ENCODE assay signal across 10 cellular contexts in the genomic region with DNA sequence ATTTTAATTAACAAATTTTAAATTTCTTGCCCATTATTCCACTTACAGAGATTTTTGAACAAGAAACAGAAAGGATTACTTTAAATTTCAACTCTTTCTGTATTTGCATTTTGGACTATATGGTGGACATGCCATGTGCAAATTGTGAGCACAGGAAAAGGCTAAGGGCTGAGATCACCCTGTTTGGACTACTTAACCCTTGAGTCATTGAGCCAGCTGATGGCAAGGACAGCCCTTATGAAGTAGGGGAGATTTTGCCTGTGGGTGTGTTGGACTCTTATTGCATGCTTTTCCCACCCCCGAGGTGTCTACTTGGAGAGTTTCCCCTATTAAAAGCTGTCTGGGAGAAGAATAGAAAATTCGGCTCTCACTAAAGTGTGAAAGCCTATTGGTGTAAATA. TPM values are rescaled to one million over a fixed set of nuclear protein-coding genes. Genes with fewer than 3 reads are reported as not detected.
DNase-seq lines count a peak whose midpoint lies in the region; ATAC-seq and TF ChIP-seq lines count a peak whose summit lies in the region.
"Had no signal": no experiment of that assay in that cellular context is flagged by ENCODE, and none has a peak within 500 bp of the region (broad histone marks: within the 10 kb centered on the region; RNA-seq: fewer than 3 reads in every experiment).

No MANE protein-coding gene starts in this region.

- no peak overlapping the region for H2AK5ac ChIP-seq in neuronal stem cell (ENCODE audit: low read depth, low read length)

- DNase-seq in EL (peak; percentile 96), NCI-H226 (peak; percentile 89), endodermal cell (no peak), neuronal stem cell (ENCODE audit: low spot score) (no peak), NCI-H510A treated with DMSO at 0.1 percent for 48 hours (lab: John Stamatoyannopoulos, UW) (no peak), uterus (no peak), gastrocnemius medialis (no peak)
- DNase-seq in activated CD4-positive, CD25-positive, alpha-beta regulatory T cell treated with anti-CD3 and anti-CD28 coated beads, Interleukin-2, amount 50 U/mL, for 72 hours, result no peak
- DNase-seq: WERI-Rb-1 had no signal

- H3K4ac ChIP-seq in neuronal stem cell (ENCODE audit: low read length), result no peak overlapping the region

- H2AFZ ChIP-seq in neuronal stem cell (ENCODE audit: low read length), result peak overlapping the region; percentile 64

- H3K9me3 ChIP-seq in endodermal cell (ENCODE audit: control insufficient read depth, low read length) (peaks cover 3% of the 10 kb centered on the region), neuronal stem cell (replicated peaks in 1 of 2; ENCODE audit: control insufficient read depth in 2 of 2, insufficient read depth in 1 of 2, low read depth in 1 of 2, low read length in 2 of 2) (no peaks in the 10 kb centered on the region), uterus (no peaks in the 10 kb centered on the region), gastrocnemius medialis (no peaks in the 10 kb centered on the region)
- H3K9me3 ChIP-seq: left ventricle myocardium inferior had no signal

- no peaks in the 10 kb centered on the region for H3K27me3 Mint-ChIP-seq in endodermal cell (ENCODE audit: insufficient read depth)

- no peak overlapping the region for H3K4me3 Mint-ChIP-seq in endodermal cell

- peak overlapping the region; percentile 21 for H3K27ac ChIP-seq in endodermal cell (ENCODE audit: low read depth, low read length)
- no peak overlapping the region for H3K27ac ChIP-seq in neuronal stem cell (replicated peaks; ENCODE audit: low read length)
- no peak overlapping the region for H3K27ac ChIP-seq in uterus
- H3K27ac ChIP-seq in gastrocnemius medialis, result no peak overlapping the region
- H3K27ac ChIP-seq: left ventricle myocardium inferior, WERI-Rb-1 had no signal

- peaks cover 6% of the 10 kb centered on the region for H3K36me3 ChIP-seq in endodermal cell (ENCODE audit: control insufficient read depth, insufficient read depth, low read length)
- no peaks in the 10 kb centered on the region for H3K36me3 ChIP-seq in neuronal stem cell (replicated peaks in 1 of 2; ENCODE audit: control insufficient read depth in 2 of 2, insufficient read depth in 2 of 2, low read length in 2 of 2)
- H3K36me3 ChIP-seq in uterus, result no peaks in the 10 kb centered on the region
- H3K36me3 ChIP-seq in gastrocnemius medialis, result no peaks in the 10 kb centered on the region
- H3K36me3 ChIP-seq: left ventricle myocardium inferior, WERI-Rb-1 had no signal

- no peak overlapping the region for H2BK5ac ChIP-seq in neuronal stem cell (ENCODE audit: low read length)

- H3K4me2 ChIP-seq in neuronal stem cell (ENCODE audit: insufficient read depth, low read length, poor library complexity, severe bottlenecking), result no peak overlapping the region

- H3K9ac ChIP-seq in endodermal cell (ENCODE audit: extremely low read depth, low read length, poor library complexity, severe bottlenecking) (no peak overlapping the region), neuronal stem cell (ENCODE audit: low read depth, low read length, poor library complexity) (no peak overlapping the region)

- no peak overlapping the region for H4K91ac ChIP-seq in neuronal stem cell (ENCODE audit: low read depth, low read length, poor library complexity)

- H3K79me1 ChIP-seq in neuronal stem cell (ENCODE audit: low read depth, low read length), result no peaks in the 10 kb centered on the region

- no peak overlapping the region for H2BK12ac ChIP-seq in neuronal stem cell (ENCODE audit: low read length)

- no peak overlapping the region for H3K4me3 ChIP-seq in endodermal cell (ENCODE audit: low read length)
- no peak overlapping the region for H3K4me3 ChIP-seq in neuronal stem cell (ENCODE audit: low read length in 2 of 2)
- no peak overlapping the region for H3K4me3 ChIP-seq in uterus
- H3K4me3 ChIP-seq in gastrocnemius medialis, result no peak overlapping the region
- H3K4me3 ChIP-seq: left ventricle myocardium inferior had no signal

- no peak overlapping the region for H3K14ac ChIP-seq in neuronal stem cell (ENCODE audit: low read length)

- in situ Hi-C loops in gastrocnemius medialis (cut with MboI; ENCODE audit: low sequenced_read_pairs in 4 of 4), result no loop called here

- no peak overlapping the region for H3K23ac ChIP-seq in neuronal stem cell (ENCODE audit: low read depth, low read length, poor library complexity)

- TF ChIP-seq CTCF in endodermal cell (conservative IDR thresholded peaks at IDR 0.05) (no peak), uterus (IDR thresholded peaks at IDR 0.05) (no peak), gastrocnemius medialis (IDR thresholded peaks at IDR 0.05 in 4 of 5, conservative IDR thresholded peaks at IDR 0.05 in 1 of 5) (no peak)

- no peaks in the 10 kb centered on the region for H3K27me3 ChIP-seq in endodermal cell (ENCODE audit: control insufficient read depth, insufficient read depth, low read length, poor library complexity, severe bottlenecking)
- no peaks in the 10 kb centered on the region for H3K27me3 ChIP-seq in neuronal stem cell (ENCODE audit: control insufficient read depth in 3 of 3, insufficient read depth in 3 of 3, low read depth in 1 of 3, low read length in 3 of 3)
- H3K27me3 ChIP-seq in uterus, result no peaks in the 10 kb centered on the region
- H3K27me3 ChIP-seq in gastrocnemius medialis, result no peaks in the 10 kb centered on the region

- H3K4me1 ChIP-seq in endodermal cell (ENCODE audit: control insufficient read depth, insufficient read depth, low read length) (no peaks in the 10 kb centered on the region), neuronal stem cell (ENCODE audit: control insufficient read depth in 2 of 2, insufficient read depth in 1 of 2, low read depth in 1 of 2, low read length in 2 of 2) (peaks cover 10 to 19% of the 10 kb centered on the region in 2 donors), uterus (no peaks in the 10 kb centered on the region), gastrocnemius medialis (peaks cover 13 to 14% of the 10 kb centered on the region in 2 donors)

- no peak overlapping the region for H2BK120ac ChIP-seq in neuronal stem cell (ENCODE audit: low read depth, low read length)

- no peak overlapping the region for H3K27ac Mint-ChIP-seq in endodermal cell

- TF ChIP-seq POLR2A in uterus (IDR thresholded peaks at IDR 0.05) (no peak), gastrocnemius medialis (IDR thresholded peaks at IDR 0.05) (no peak)

- peaks cover 20% of the 10 kb centered on the region for H3K36me3 Mint-ChIP-seq in endodermal cell (ENCODE audit: low read depth)

- WGBS in endodermal cell (ENCODE audit: insufficient coverage in 1 of 2, insufficient read length in 1 of 2), 2 experiments, result 84 to 100% methylated on average over 2 of the region's 2 CpGs
- WGBS in neuronal stem cell (ENCODE audit: extremely low coverage in 2 of 2, insufficient read length in 2 of 2, insufficient replicate concordance in 1 of 2), 2 donors, result no CpG with 5 or more reads among the region's 2 CpGs

- intact Hi-C loops in uterus (cut with DNase I; ENCODE audit: low total_unique reads) (no loop called here), gastrocnemius medialis (cut with DNase I; ENCODE audit: low total_unique reads) (no loop called here)

- H2BK15ac ChIP-seq in neuronal stem cell (ENCODE audit: low read length), result no peak overlapping the region

- no peaks in the 10 kb centered on the region for H3K9me3 Mint-ChIP-seq in endodermal cell

- no peak overlapping the region for H3K18ac ChIP-seq in neuronal stem cell (ENCODE audit: low read length)

- H4K8ac ChIP-seq in neuronal stem cell (ENCODE audit: low read depth, low read length), result no peak overlapping the region

- ATAC-seq in gastrocnemius medialis, result no peak

- peaks cover 47% of the 10 kb centered on the region for H3K4me1 Mint-ChIP-seq in endodermal cell

RNA-seq across cellular contexts. Expression of a gene that starts 17.2 kb away (rescaled TPM):
- total RNA-seq in endodermal cell (100 to 1,000 TPM in 1 of 2 donors, 10 to 100 TPM in 1; 81.7 to 125 TPM), uterus (10 to 100 TPM in 3 of 4 donors, 1 to 10 TPM in 1; 7.7 to 58.3 (median 19.2) TPM), gastrocnemius medialis (10 to 100 TPM; 29.2 to 50.1 (median 34.3) TPM)
- polyA plus RNA-seq in endodermal cell (2013, experiment 1 of 2), result 57.7 TPM
- 52.7 TPM for polyA plus RNA-seq in endodermal cell (2013, experiment 2 of 2)
- polyA plus RNA-seq in neuronal stem cell (2013, experiment 1 of 2), result 50.5 TPM
- polyA plus RNA-seq in neuronal stem cell (2013, experiment 2 of 2), result 50.3 TPM

RNA-seq across cellular contexts. Expression of a gene that starts 46.2 kb away (rescaled TPM):
- total RNA-seq in endodermal cell (100 to 1,000 TPM; 188 to 362 TPM), uterus (10 to 100 TPM; 43.8 to 65.8 (median 58.2) TPM), gastrocnemius medialis (100 to 1,000 TPM in 3 of 4 donors, 10 to 100 TPM in 1; 77.7 to 106 (median 102) TPM)
- 183 TPM for polyA plus RNA-seq in endodermal cell (2013, experiment 1 of 2)
- polyA plus RNA-seq in endodermal cell (2013, experiment 2 of 2), result 196 TPM
- polyA plus RNA-seq in neuronal stem cell (2013, experiment 1 of 2), result 242 TPM
- 246 TPM for polyA plus RNA-seq in neuronal stem cell (2013, experiment 2 of 2)

Comparison
In these comparisons a context has a peak if more than half of its experiments do, and no peak if none do; other contexts are left out.
1. DNase-seq: peak in EL (single experiment) and NCI-H226 (single experiment); none in endodermal cell (single experiment), neuronal stem cell (single experiment), activated CD4-positive, CD25-positive, alpha-beta regulatory T cell treated with anti-CD3 and anti-CD28 coated beads, Interleukin-2, amount 50 U/mL, for 72 hours (single experiment), NCI-H510A treated with DMSO at 0.1 percent for 48 hours (single experiment), uterus (0 of 2) and gastrocnemius medialis (0 of 2).